In genomic region chr20:44104807-44105517, GRCh38 we compare ENCODE assay signal across 11 cellular contexts.
DNase-seq lines count a peak whose midpoint lies in the region; ATAC-seq and TF ChIP-seq lines count a peak whose summit lies in the region.
"Had no signal": no experiment of that assay in that cellular context is flagged by ENCODE, and none has a peak within 500 bp of the region (broad histone marks: within the 10 kb centered on the region; RNA-seq: fewer than 3 reads in every experiment).

No MANE protein-coding gene starts in this region.

- intact Hi-C loops in prostate gland (cut with DNase I): no loop called here

- H3K27me3 ChIP-seq in prostate gland (replicated peaks; ENCODE audit: insufficient read depth): no peaks in the 10 kb centered on the region

- no peak for TF ChIP-seq CTCF in prostate gland (IDR thresholded peaks at IDR 0.05)

- H3K4me3 ChIP-seq in prostate gland: no peak overlapping the region
- H3K4me3 ChIP-seq: colonic mucosa had no signal

- H3K9me3 ChIP-seq in prostate gland: no peaks in the 10 kb centered on the region
- H3K9me3 ChIP-seq: colonic mucosa had no signal

- TF ChIP-seq POLR2A in prostate gland (IDR thresholded peaks at IDR 0.05): no peak

- no peaks in the 10 kb centered on the region for H3K4me1 ChIP-seq in prostate gland (replicated peaks)
- H3K4me1 ChIP-seq: colonic mucosa had no signal

- ATAC-seq in HG02798 (IDR thresholded peaks at IDR 0.05; ENCODE audit: poor library complexity, unreplicated experiment): no peak

- H3K36me3 ChIP-seq in prostate gland: no peaks in the 10 kb centered on the region
- H3K36me3 ChIP-seq: colonic mucosa had no signal

- H3K27ac ChIP-seq in prostate gland: no peak overlapping the region
- H3K27ac ChIP-seq: 22Rv1, colonic mucosa had no signal

- peak; percentile 46 for DNase-seq in DMS53 (lab: John Stamatoyannopoulos, UW)
- no peak for DNase-seq in DMS53 treated with DMSO at 0.1 percent for 48 hours (lab: John Stamatoyannopoulos, UW; ENCODE audit: unreplicated experiment)
- peak; percentile 78 for DNase-seq in NCI-H2196 (lab: John Stamatoyannopoulos, UW; ENCODE audit: unreplicated experiment)
- DNase-seq in dermis blood vessel endothelial cell: peak; percentile 76
- peak; percentile 57 for DNase-seq in prostate gland (ENCODE audit: low spot score)
- no peak for DNase-seq in NCI-H82 (lab: John Stamatoyannopoulos, UW)
- no peak for DNase-seq in cerebellum (ENCODE audit: low spot score)
- DNase-seq: activated CD8-positive, alpha-beta memory T cell treated with anti-CD3 and anti-CD28 coated beads, Interleukin-2, amount 50 U/mL, for 4 hours; colonic mucosa had no signal

- WGBS in prostate gland: 33% methylated on average over 7 of the region's 7 CpGs

Comparison
In these comparisons a context has a peak if more than half of its experiments do, and no peak if none do; other contexts are left out.
1. DNase-seq: peak in DMS53 (single experiment), NCI-H2196 (single experiment), dermis blood vessel endothelial cell (single experiment) and prostate gland (single experiment); none in DMS53 treated with DMSO at 0.1 percent for 48 hours (single experiment), NCI-H82 (single experiment) and cerebellum (single experiment).